In genomic region chr22:38981005-38981658, GRCh38 we compare ENCODE assay signal across 8 cellular contexts. TPM values are rescaled to one million over a fixed set of nuclear protein-coding genes. Genes with fewer than 3 reads are reported as not detected.
DNase-seq lines count a peak whose midpoint lies in the region; ATAC-seq and TF ChIP-seq lines count a peak whose summit lies in the region.

No MANE protein-coding gene starts in this region.

- intact Hi-C loops in left ventricle myocardium inferior (cut with micrococcal nuclease), result no loop called here
- intact Hi-C loops in spleen (cut with DNase I; ENCODE audit: low total_unique reads), result no loop called here
- intact Hi-C loops in vagina (cut with DNase I), result no loop called here

- H3K9me3 ChIP-seq in left ventricle myocardium inferior (replicated peaks), result no peaks in the 10 kb centered on the region
- peaks cover 0 to 11% (median 0%) of the 10 kb centered on the region in 8 donors for H3K9me3 ChIP-seq in spleen
- H3K9me3 ChIP-seq in vagina, result no peaks in the 10 kb centered on the region

- ATAC-seq in activated CD8-positive, alpha-beta memory T cell treated with anti-CD3 and anti-CD28 coated beads, Interleukin-2, amount 10 ng/mL, durations not matched to agents 7 days and 5 days, result no peak

- peak overlapping the region; percentile 76 for H3K4me3 Mint-ChIP-seq in activated CD8-positive, alpha-beta memory T cell treated with anti-CD3 and anti-CD28 coated beads, Interleukin-2, amount 10 ng/mL, durations not matched to agents 7 days and 5 days

- TF ChIP-seq POLR2A in spleen (IDR thresholded peaks at IDR 0.05), result no peak
- TF ChIP-seq POLR2A in vagina (IDR thresholded peaks at IDR 0.05), result no peak

- H3K36me3 ChIP-seq in left ventricle myocardium inferior (no peaks in the 10 kb centered on the region), spleen (no peaks in the 10 kb centered on the region), vagina (no peaks in the 10 kb centered on the region)

- peak overlapping the region; percentile 97 for H3K27ac Mint-ChIP-seq in activated CD8-positive, alpha-beta memory T cell treated with anti-CD3 and anti-CD28 coated beads, Interleukin-2, amount 10 ng/mL, durations not matched to agents 7 days and 5 days

- TF ChIP-seq CTCF in left ventricle myocardium inferior (IDR thresholded peaks at IDR 0.05; ENCODE audit: borderline replicate concordance), result no peak
- TF ChIP-seq CTCF in spleen (IDR thresholded peaks at IDR 0.05 in 8 of 11, conservative IDR thresholded peaks at IDR 0.05 in 3 of 11), result peak in 2 of 11 experiments; percentile 25 to 41
- no peak for TF ChIP-seq CTCF in vagina (IDR thresholded peaks at IDR 0.05)

- 42 to 51% (median 42%) methylated on average over 21 of the region's 21 CpGs; no CpG with 5 or more reads in 1 of the 5 donors for WGBS in spleen, 5 donors

- H3K4me3 ChIP-seq in left ventricle myocardium inferior, result peak overlapping the region; percentile 60
- peak overlapping the region in 3 of 8 donors; percentile 42 to 71 (median 43) for H3K4me3 ChIP-seq in spleen
- peak overlapping the region in 1 of 2 donors; percentile 35 for H3K4me3 ChIP-seq in vagina

- H3K9me3 Mint-ChIP-seq in activated CD8-positive, alpha-beta memory T cell treated with anti-CD3 and anti-CD28 coated beads, Interleukin-2, amount 10 ng/mL, durations not matched to agents 7 days and 5 days (ENCODE audit: low read depth), result peaks cover 3% of the 10 kb centered on the region

- peaks cover 3% of the 10 kb centered on the region for H3K27me3 Mint-ChIP-seq in activated CD8-positive, alpha-beta memory T cell treated with anti-CD3 and anti-CD28 coated beads, Interleukin-2, amount 10 ng/mL, durations not matched to agents 7 days and 5 days

- DNase-seq in activated CD8-positive, alpha-beta memory T cell treated with anti-CD3 and anti-CD28 coated beads, Interleukin-2, amount 10 ng/mL, durations not matched to agents 7 days and 5 days, result no peak
- no peak for DNase-seq in activated CD8-positive, alpha-beta memory T cell treated with anti-CD3 and anti-CD28 coated beads, Interleukin-2, amount 50 U/mL, for 48 hours
- DNase-seq in SW480 (ENCODE audit: low spot score) (peak; percentile 90), left ventricle myocardium inferior (no peak), spleen (no peak), vagina (ENCODE audit: extremely low spot score in 2 of 2) (no peak), NCI-H82 (lab: John Stamatoyannopoulos, UW) (no peak), NCI-H146 (lab: John Stamatoyannopoulos, UW) (no peak)

- CTCF ChIA-PET in activated CD8-positive, alpha-beta memory T cell treated with anti-CD3 and anti-CD28 coated beads, Interleukin-2, amount 10 ng/mL, durations not matched to agents 7 days and 5 days (lab: Charles Lee), result interaction anchor here (1.0 to 5.1 kb wide), 5 partner anchors 9 to 111 kb away, joined by 3 to 47 read pairs (median 21); partner anchors contain the start of gene CBX6

- peaks cover 48% of the 10 kb centered on the region for H3K4me1 Mint-ChIP-seq in activated CD8-positive, alpha-beta memory T cell treated with anti-CD3 and anti-CD28 coated beads, Interleukin-2, amount 10 ng/mL, durations not matched to agents 7 days and 5 days

- H3K27ac ChIP-seq in left ventricle myocardium inferior (replicated peaks) (no peak overlapping the region), spleen (peak overlapping the region in 6 of 8 donors; percentile 55 to 87 (median 78)), vagina (no peak overlapping the region)

- H3K27me3 ChIP-seq in left ventricle myocardium inferior (ENCODE audit: low read depth), result no peaks in the 10 kb centered on the region
- H3K27me3 ChIP-seq in spleen (replicated peaks in 1 of 7), result no peaks in the 10 kb centered on the region
- H3K27me3 ChIP-seq in vagina, result no peaks in the 10 kb centered on the region

- H3K4me1 ChIP-seq in left ventricle myocardium inferior (peaks cover 8% of the 10 kb centered on the region), spleen (peaks cover 4 to 40% (median 23%) of the 10 kb centered on the region in 6 donors), vagina (no peaks in the 10 kb centered on the region)

- peaks cover 28% of the 10 kb centered on the region for H3K36me3 Mint-ChIP-seq in activated CD8-positive, alpha-beta memory T cell treated with anti-CD3 and anti-CD28 coated beads, Interleukin-2, amount 10 ng/mL, durations not matched to agents 7 days and 5 days

RNA-seq across cellular contexts. Expression of gene APOBEC3B, which starts 1.0 kb away (rescaled TPM):
- 10 to 100 TPM; 32.8 to 82.6 TPM for total RNA-seq in activated CD8-positive, alpha-beta memory T cell treated with anti-CD3 and anti-CD28 coated beads, Interleukin-2, amount 10 ng/mL, durations not matched to agents 7 days and 5 days
- total RNA-seq in left ventricle myocardium inferior, result 0.52 TPM
- total RNA-seq in spleen, result 10 to 100 TPM in 1 of 7 donors, 1 to 10 TPM in 5, not detected in 1; 2.5 to 14.0 (median 7.2) TPM
- polyA plus RNA-seq in spleen, result 1 to 10 TPM; 1.2 to 3.7 (median 2.1) TPM
- not detected for total RNA-seq in vagina

RNA-seq across cellular contexts. Expression of gene APOBEC3A, which starts 23.7 kb away (rescaled TPM):
- total RNA-seq in activated CD8-positive, alpha-beta memory T cell treated with anti-CD3 and anti-CD28 coated beads, Interleukin-2, amount 10 ng/mL, durations not matched to agents 7 days and 5 days, result not detected
- total RNA-seq in left ventricle myocardium inferior (0.41 TPM), spleen (100 to 1,000 TPM in 2 of 7 donors, 10 to 100 TPM in 5; 18.6 to 163 (median 68.0) TPM), vagina (not detected)
- polyA plus RNA-seq in spleen, result 1 to 10 TPM; 1.2 to 5.6 (median 3.9) TPM

RNA-seq across cellular contexts. Expression of gene APOBEC3C, which starts 32.9 kb away (rescaled TPM):
- total RNA-seq in activated CD8-positive, alpha-beta memory T cell treated with anti-CD3 and anti-CD28 coated beads, Interleukin-2, amount 10 ng/mL, durations not matched to agents 7 days and 5 days, result 100 to 1,000 TPM; 147 to 176 TPM
- total RNA-seq in left ventricle myocardium inferior, result 25.1 TPM
- total RNA-seq in spleen, result 10 to 100 TPM; 23.5 to 72.4 (median 54.2) TPM
- polyA plus RNA-seq in spleen, result 10 to 100 TPM; 42.8 to 60.3 (median 45.2) TPM
- 16.2 TPM for total RNA-seq in vagina

RNA-seq across cellular contexts. Expression of gene APOBEC3D, which starts 39.8 kb away (rescaled TPM):
- 10 to 100 TPM; 49.8 to 69.4 TPM for total RNA-seq in activated CD8-positive, alpha-beta memory T cell treated with anti-CD3 and anti-CD28 coated beads, Interleukin-2, amount 10 ng/mL, durations not matched to agents 7 days and 5 days
- total RNA-seq in left ventricle myocardium inferior (0.96 TPM), spleen (10 to 100 TPM; 14.8 to 23.6 (median 17.6) TPM), vagina (5.2 TPM)
- polyA plus RNA-seq in spleen, result 10 to 100 TPM in 1 of 3 donors, 1 to 10 TPM in 2; 4.5 to 12.7 (median 6.8) TPM

RNA-seq across cellular contexts. Expression of gene APOBEC3F, which starts 59.5 kb away (rescaled TPM):
- total RNA-seq in activated CD8-positive, alpha-beta memory T cell treated with anti-CD3 and anti-CD28 coated beads, Interleukin-2, amount 10 ng/mL, durations not matched to agents 7 days and 5 days, result 10 to 100 TPM; 39.8 to 58.0 TPM
- total RNA-seq in left ventricle myocardium inferior (4.8 TPM), spleen (10 to 100 TPM; 11.4 to 31.5 (median 27.6) TPM), vagina (2.7 TPM)
- polyA plus RNA-seq in spleen, result 10 to 100 TPM in 1 of 3 donors, 1 to 10 TPM in 2; 5.4 to 17.2 (median 7.9) TPM

Comparison
In these comparisons a context has a peak if more than half of its experiments do, and no peak if none do; other contexts are left out.
1. H3K27ac ChIP-seq: peak in spleen (6 of 8); none in left ventricle myocardium inferior (single experiment) and vagina (single experiment).
2. RNA of gene APOBEC3A, which starts 23.7 kb away (total RNA-seq): 18.6 to 163 TPM in spleen; 0.41 TPM in left ventricle myocardium inferior (single experiment), not detected in vagina (single experiment) and not detected in activated CD8-positive, alpha-beta memory T cell treated with anti-CD3 and anti-CD28 coated beads, Interleukin-2, amount 10 ng/mL, durations not matched to agents 7 days and 5 days; every median in the first group is over 10 times any median in the second.